ENCODE assay signal across 8 cellular contexts in genomic region chr2:127106457-127106997, GRCh38. TPM values are rescaled to one million over a fixed set of nuclear protein-coding genes. Genes with fewer than 3 reads are reported as not detected.
DNase-seq lines count a peak whose midpoint lies in the region; ATAC-seq, FAIRE-seq and TF ChIP-seq lines count a peak whose summit lies in the region.

No MANE protein-coding gene starts in this region.

- H3K36me3 ChIP-seq in HUES6 (ENCODE audit: control insufficient read depth, insufficient read depth, low read length) (no peaks in the 10 kb centered on the region), astrocyte (ENCODE audit: insufficient read depth, low read length) (no peaks in the 10 kb centered on the region), iPS-20b (ENCODE audit: insufficient read depth, low read depth, low read length) (no peaks in the 10 kb centered on the region), smooth muscle cell (ENCODE audit: low read depth) (no peaks in the 10 kb centered on the region)

- FAIRE-seq in astrocyte (lab: Jason Lieb, UNC) = no peak

- peak; percentile 20 for DNase-seq in DMS53 treated with DMSO at 0.1 percent for 48 hours (lab: John Stamatoyannopoulos, UW; ENCODE audit: unreplicated experiment)
- peak; percentile 10 for DNase-seq in astrocyte (ENCODE audit: low read depth)
- no peak for DNase-seq in smooth muscle cell (lab: John Stamatoyannopoulos, UW; ENCODE audit: unreplicated experiment)
- DNase-seq in NOMO-1 (lab: John Stamatoyannopoulos, UW; ENCODE audit: unreplicated experiment in 2 of 2) = no peak
- DNase-seq in middle frontal gyrus (ENCODE audit: extremely low spot score, low spot score) = no peak

- H3K27me3 ChIP-seq in HUES6 (ENCODE audit: control insufficient read depth, insufficient read depth, low read length) (no peaks in the 10 kb centered on the region), astrocyte (ENCODE audit: insufficient read depth, low read length) (no peaks in the 10 kb centered on the region), iPS-20b (ENCODE audit: insufficient read depth, low read length) (peaks cover 26% of the 10 kb centered on the region), smooth muscle cell (ENCODE audit: low read depth) (no peaks in the 10 kb centered on the region)

- H3K9ac ChIP-seq in HUES6 (ENCODE audit: low read length) (peak overlapping the region; percentile 82), astrocyte (ENCODE audit: low read length) (peak overlapping the region; percentile 86), iPS-20b (ENCODE audit: low read depth, low read length) (peak overlapping the region; percentile 61; the same call in 1 of the 2 replicates), smooth muscle cell (ENCODE audit: low read depth) (peak overlapping the region; percentile 76)

- no peak overlapping the region for H3K27ac Mint-ChIP-seq in astrocyte (ENCODE audit: unreplicated experiment)

- H3K36me3 Mint-ChIP-seq in astrocyte (ENCODE audit: low read depth, unreplicated experiment) = peaks cover 10% of the 10 kb centered on the region

- no peaks in the 10 kb centered on the region for H3K27me3 Mint-ChIP-seq in astrocyte (ENCODE audit: low read depth, unreplicated experiment)

- H3K9me3 Mint-ChIP-seq in astrocyte (ENCODE audit: unreplicated experiment) = no peaks in the 10 kb centered on the region

- peaks cover 19% of the 10 kb centered on the region for H3F3A ChIP-seq in smooth muscle cell (ENCODE audit: low read depth)

- H3K4me3 ChIP-seq in HUES6 (ENCODE audit: low read depth, low read length) = peak overlapping the region; percentile 74
- peak overlapping the region; percentile 84 for H3K4me3 ChIP-seq in astrocyte (ENCODE audit: insufficient read depth, low read depth, low read length)
- peak overlapping the region; percentile 77 for H3K4me3 ChIP-seq in iPS-20b (ENCODE audit: low read length)
- peak overlapping the region; percentile 72 for H3K4me3 ChIP-seq in smooth muscle cell

- ATAC-seq in GM21528 (IDR thresholded peaks at IDR 0.05; ENCODE audit: low FRiP score, unreplicated experiment) = peak; percentile 35

- peak overlapping the region; percentile 80 for H3K4me3 Mint-ChIP-seq in astrocyte (ENCODE audit: unreplicated experiment)

- TF ChIP-seq CTCF in astrocyte (IDR thresholded peaks at IDR 0.05; ENCODE audit: insufficient read depth, low read depth, low read length) (no peak), smooth muscle cell (IDR thresholded peaks at IDR 0.05; ENCODE audit: borderline replicate concordance, insufficient read depth, poor library complexity, severe bottlenecking) (no peak)

- WGBS in smooth muscle cell (ENCODE audit: low lambda C conversion rate) = under 1% methylated on average over 44 of the region's 45 CpGs

- H4K20me1 ChIP-seq in astrocyte (ENCODE audit: insufficient read depth, low read length) (peaks cover 39% of the 10 kb centered on the region), smooth muscle cell (ENCODE audit: low read depth) (peaks cover 13% of the 10 kb centered on the region)

- H3K4me2 ChIP-seq in astrocyte (ENCODE audit: low read length) = peak overlapping the region; percentile 96
- peak overlapping the region; percentile 99 for H3K4me2 ChIP-seq in smooth muscle cell

- H3K4me1 Mint-ChIP-seq in astrocyte (ENCODE audit: low read depth, unreplicated experiment) = peaks cover 19% of the 10 kb centered on the region

- H3K79me2 ChIP-seq in astrocyte (ENCODE audit: insufficient read depth, low read length) (peaks cover 53% of the 10 kb centered on the region), smooth muscle cell (ENCODE audit: low read depth) (peaks cover 34% of the 10 kb centered on the region)

- H2AFZ ChIP-seq in astrocyte (ENCODE audit: low read depth, low read length) (peak overlapping the region; percentile 92), smooth muscle cell (ENCODE audit: low read depth) (peak overlapping the region; percentile 97)

- H3K4me1 ChIP-seq in HUES6 (ENCODE audit: control insufficient read depth, insufficient read depth, low read length) = peaks cover 22% of the 10 kb centered on the region
- peaks cover 23% of the 10 kb centered on the region for H3K4me1 ChIP-seq in astrocyte (ENCODE audit: insufficient read depth, low read length)
- H3K4me1 ChIP-seq in iPS-20b (ENCODE audit: insufficient read depth, low read length) = peaks cover 7% of the 10 kb centered on the region; the same call in 1 of the 2 replicates
- peaks cover 33% of the 10 kb centered on the region for H3K4me1 ChIP-seq in smooth muscle cell (ENCODE audit: low read depth)

- H3K27ac ChIP-seq in HUES6 (ENCODE audit: low read depth, low read length) = no peak overlapping the region; the same call in 1 of the 2 replicates
- peak overlapping the region; percentile 64 for H3K27ac ChIP-seq in astrocyte (ENCODE audit: low read depth, low read length)
- no peak overlapping the region for H3K27ac ChIP-seq in iPS-20b (ENCODE audit: low read length)
- H3K27ac ChIP-seq in smooth muscle cell (ENCODE audit: low read depth) = peak overlapping the region; percentile 78

- no peaks in the 10 kb centered on the region for H3K9me3 ChIP-seq in HUES6 (ENCODE audit: control insufficient read depth, insufficient read depth, low read depth, low read length)
- H3K9me3 ChIP-seq in astrocyte (ENCODE audit: insufficient read depth, low read depth, low read length) = no peaks in the 10 kb centered on the region
- H3K9me3 ChIP-seq in iPS-20b (ENCODE audit: insufficient read depth, low read depth, low read length) = no peaks in the 10 kb centered on the region
- H3K9me3 ChIP-seq in smooth muscle cell (replicated peaks; ENCODE audit: low read depth) = no peaks in the 10 kb centered on the region

RNA-seq across cellular contexts. Expression of gene BIN1, which starts 0.4 kb away (rescaled TPM):
- 50.2 and 51.0 TPM in 2 replicates for total RNA-seq in astrocyte
- 20.0 and 25.4 TPM in 2 replicates for total RNA-seq in smooth muscle cell
- 31.9 and 32.4 TPM in 2 replicates for polyA plus RNA-seq in smooth muscle cell

Comparison
In these comparisons a context has a peak if more than half of its experiments do, and no peak if none do; other contexts are left out.
1. DNase-seq: peak in DMS53 treated with DMSO at 0.1 percent for 48 hours (single experiment) and astrocyte (single experiment); none in smooth muscle cell (single experiment), NOMO-1 (0 of 2) and middle frontal gyrus (single experiment).
2. H3K27ac ChIP-seq: peak in astrocyte (single experiment) and smooth muscle cell (single experiment); none in HUES6 (single experiment) and iPS-20b (single experiment).
3. Peak in every context shown above with its lines, with median percentiles within 50 percentile points of each other: H3K4me3 ChIP-seq and H3K9ac ChIP-seq.